2 cellular contexts compared by ENCODE assay signal in genomic region chr6:33439956-33440648, GRCh38.
TF ChIP-seq lines count a peak whose summit lies in the region.

No MANE protein-coding gene starts in this region.

TF ChIP-seq in HCT116, 20 proteins besides CTCF, POLR2A, EP300 and RAD21:
- TF ChIP-seq SRF (IDR thresholded peaks at IDR 0.05; ENCODE audit: low read depth) = no peak
- TF ChIP-seq SIN3A (IDR thresholded peaks at IDR 0.05; ENCODE audit: low read depth) = no peak
- TF ChIP-seq EZH2phosphoT487 (IDR thresholded peaks at IDR 0.05; ENCODE audit: borderline replicate concordance) = no peak
- no peak for TF ChIP-seq MAX (IDR thresholded peaks at IDR 0.05)
- TF ChIP-seq ATF3 (IDR thresholded peaks at IDR 0.05) = no peak
- no peak for TF ChIP-seq FOSL1 (IDR thresholded peaks at IDR 0.05; ENCODE audit: low read depth)
- TF ChIP-seq CEBPB (IDR thresholded peaks at IDR 0.05; ENCODE audit: low read depth) = no peak
- TF ChIP-seq ZNF274 (IDR thresholded peaks at IDR 0.05; ENCODE audit: low read depth, low read length) = no peak
- no peak for TF ChIP-seq EZH2 (IDR thresholded peaks at IDR 0.05)
- no peak for TF ChIP-seq REST (IDR thresholded peaks at IDR 0.05; ENCODE audit: low read depth)

TF ChIP-seq in K562, 482 proteins besides CTCF, POLR2A, EP300 and RAD21 (continues in another document):
- no peak for TF ChIP-seq RBM14 (IDR thresholded peaks at IDR 0.05; ENCODE audit: borderline replicate concordance, insufficient read depth, low read depth, low read length)
- peak; percentile 55 for TF ChIP-seq ZNF280A (IDR thresholded peaks at IDR 0.05; ENCODE audit: low read depth, partially characterized antibody)
- no peak for TF ChIP-seq ZNF518B (CRISPR knock-in tag; IDR thresholded peaks at IDR 0.05)
- TF ChIP-seq HLTF (IDR thresholded peaks at IDR 0.05) = peak; percentile 84
- TF ChIP-seq RFX1 (IDR thresholded peaks at IDR 0.05) = no peak
- TF ChIP-seq JUN (IDR thresholded peaks at IDR 0.05; ENCODE audit: borderline replicate concordance, low read depth, low read length) = no peak
- TF ChIP-seq JUN (CRISPR knock-in tag; IDR thresholded peaks at IDR 0.05; ENCODE audit: borderline replicate concordance) = no peak
- TF ChIP-seq SETDB1 (IDR thresholded peaks at IDR 0.05; ENCODE audit: low read length) = no peak
- TF ChIP-seq ZKSCAN3 (CRISPR knock-in tag; IDR thresholded peaks at IDR 0.05) = no peak
- TF ChIP-seq NBN (IDR thresholded peaks at IDR 0.05; ENCODE audit: low read depth) = peak; percentile 39; the same call in 1 of the 2 replicates
- no peak for TF ChIP-seq ZNF280B (CRISPR knock-in tag; IDR thresholded peaks at IDR 0.05)
- TF ChIP-seq ZBED1 (IDR thresholded peaks at IDR 0.05) = no peak
- 0 out of 2 replicates have a peak, but pooled peaks have one; percentile 15 for TF ChIP-seq SMARCA5 (IDR thresholded peaks at IDR 0.05)
- TF ChIP-seq MTA3 (IDR thresholded peaks at IDR 0.05; ENCODE audit: borderline replicate concordance) = 0 out of 2 replicates have a peak, but pooled peaks have one; percentile 12
- peak; percentile 90 for TF ChIP-seq LARP7 (IDR thresholded peaks at IDR 0.05)
- 0 out of 2 replicates have a peak, but pooled peaks have one; percentile 41 for TF ChIP-seq ZNF436 (CRISPR knock-in tag; IDR thresholded peaks at IDR 0.05)
- no peak; the same call in 1 of the 2 replicates for TF ChIP-seq SMARCE1 (IDR thresholded peaks at IDR 0.05)
- peak; percentile 95 for TF ChIP-seq ZBTB26 (CRISPR knock-in tag; IDR thresholded peaks at IDR 0.05)
- TF ChIP-seq STAG1 (CRISPR knock-in tag; IDR thresholded peaks at IDR 0.05; ENCODE audit: borderline replicate concordance) = no peak
- peak; percentile 93 for TF ChIP-seq HBP1 (CRISPR knock-in tag; IDR thresholded peaks at IDR 0.05)
- 0 out of 4 replicates have a peak, but pooled peaks of 1 of the 2 experiments have one; percentile 4 for TF ChIP-seq TEAD1 (CRISPR knock-in tag; IDR thresholded peaks at IDR 0.05)
- no peak for TF ChIP-seq FIP1L1 (IDR thresholded peaks at IDR 0.05; ENCODE audit: low read depth, low read length, poor library complexity, severe bottlenecking)
- peak; percentile 32; the same call in 1 of the 2 replicates for TF ChIP-seq EHMT2 (IDR thresholded peaks at IDR 0.05)
- no peak for TF ChIP-seq ARID3B (CRISPR knock-in tag; IDR thresholded peaks at IDR 0.05; ENCODE audit: borderline replicate concordance)
- TF ChIP-seq POU5F1 (IDR thresholded peaks at IDR 0.05; ENCODE audit: borderline replicate concordance, low read depth, low read length, partially characterized antibody) = no peak
- TF ChIP-seq CUX1 (CRISPR knock-in tag; IDR thresholded peaks at IDR 0.05) = no peak
- peak; percentile 79 for TF ChIP-seq ARHGAP35 (IDR thresholded peaks at IDR 0.05; ENCODE audit: partially characterized antibody)
- TF ChIP-seq BHLHE40 (IDR thresholded peaks at IDR 0.05; ENCODE audit: low read length) = 0 out of 2 replicates have a peak, but pooled peaks have one; percentile 8
- TF ChIP-seq BRD9 (IDR thresholded peaks at IDR 0.05; ENCODE audit: low read depth, partially characterized antibody) = peak; percentile 44
- no peak; the same call in 1 of the 2 replicates for TF ChIP-seq TOE1 (IDR thresholded peaks at IDR 0.05; ENCODE audit: borderline replicate concordance)
- no peak for TF ChIP-seq TOE1 (CRISPR knock-in tag; IDR thresholded peaks at IDR 0.05; ENCODE audit: borderline replicate concordance, low read depth)
- TF ChIP-seq AFF1 (IDR thresholded peaks at IDR 0.05; ENCODE audit: low read depth in 1 of 2, partially characterized antibody in 2 of 2) = no peak
- TF ChIP-seq FOXK2 (conservative IDR thresholded peaks at IDR 0.05 in 1 of 2, IDR thresholded peaks at IDR 0.05 in 1 of 2; ENCODE audit: low read depth in 2 of 2) = no peak
- peak; percentile 73; the same call in 1 of the 2 replicates for TF ChIP-seq OTX1 (CRISPR knock-in tag; IDR thresholded peaks at IDR 0.05)
